Comparison of ENCODE assay signal across 34 cellular contexts in the genomic region with DNA sequence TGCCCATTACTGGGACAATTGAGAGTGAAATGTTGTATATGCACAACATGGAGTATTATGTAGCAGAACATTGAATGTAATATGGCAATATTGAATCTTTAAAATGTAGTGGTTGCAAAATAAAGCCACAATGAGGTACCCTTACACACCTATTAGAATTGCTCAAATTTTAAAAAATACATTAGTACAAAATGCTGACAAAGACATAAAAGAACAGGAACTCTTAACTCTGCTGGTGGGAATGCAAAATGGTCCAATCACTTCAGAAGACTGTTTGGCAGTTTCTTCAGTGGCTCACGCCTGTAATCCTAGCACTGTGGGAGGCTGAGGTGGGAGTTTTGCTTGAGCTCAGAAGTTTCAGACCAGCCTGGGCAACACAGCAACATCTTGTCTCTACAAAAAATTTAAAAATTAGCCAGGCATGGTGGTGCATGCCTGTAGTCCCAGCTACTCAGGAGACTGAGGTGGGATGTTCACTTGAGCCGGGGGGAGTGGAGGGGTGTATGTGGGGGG.
"Had no signal": no experiment of that assay in that cellular context is flagged by ENCODE, and none has a peak within 500 bp of the region (broad histone marks: within the 10 kb centered on the region; RNA-seq: fewer than 3 reads in every experiment).

No MANE protein-coding gene starts in this region.

- FAIRE-seq: endothelial cell of umbilical vein, keratinocyte, TTC549, urothelium cell line had no signal

- H3K36me3 ChIP-seq: ascending aorta, cardiac muscle cell, neutrophil, WERI-Rb-1 had no signal

- H3K9me3 Mint-ChIP-seq: activated CD4-positive, alpha-beta memory T cell treated with anti-CD3 and anti-CD28 coated beads, Interleukin-2, amount 10 ng/mL, durations not matched to agents 7 days and 5 days; activated CD4-positive, alpha-beta T cell treated with anti-CD3 and anti-CD28 coated beads, Interleukin-2, amount 10 ng/mL, durations not matched to agents 7 days and 5 days; activated naive CD4-positive, alpha-beta T cell treated with anti-CD3 and anti-CD28 coated beads, Interleukin-2, amount 10 ng/mL, durations not matched to agents 7 days and 5 days; activated naive CD8-positive, alpha-beta T cell treated with anti-CD3 and anti-CD28 coated beads, Interleukin-2, amount 10 ng/mL, durations not matched to agents 7 days and 5 days; activated T-cell treated with anti-CD3 and anti-CD28 coated beads, Interleukin-2, amount 50 U/mL, for 24 hours; brain; effector memory CD8-positive, alpha-beta T cell; nephron had no signal

- H3K4me3 Mint-ChIP-seq: activated CD4-positive, alpha-beta memory T cell treated with anti-CD3 and anti-CD28 coated beads, Interleukin-2, amount 10 ng/mL, durations not matched to agents 7 days and 5 days; activated CD4-positive, alpha-beta T cell treated with anti-CD3 and anti-CD28 coated beads, Interleukin-2, amount 10 ng/mL, durations not matched to agents 7 days and 5 days; activated naive CD4-positive, alpha-beta T cell treated with anti-CD3 and anti-CD28 coated beads, Interleukin-2, amount 10 ng/mL, durations not matched to agents 7 days and 5 days; activated naive CD8-positive, alpha-beta T cell treated with anti-CD3 and anti-CD28 coated beads, Interleukin-2, amount 10 ng/mL, durations not matched to agents 7 days and 5 days; activated T-cell treated with anti-CD3 and anti-CD28 coated beads, Interleukin-2, amount 50 U/mL, for 24 hours; brain; effector memory CD8-positive, alpha-beta T cell; nephron had no signal

- H3K27ac ChIP-seq: ascending aorta, cardiac muscle cell, coronary artery, dorsolateral prefrontal cortex, neutrophil, skin epidermis, testis, WERI-Rb-1 had no signal

- H3K27ac Mint-ChIP-seq: activated CD4-positive, alpha-beta memory T cell treated with anti-CD3 and anti-CD28 coated beads, Interleukin-2, amount 10 ng/mL, durations not matched to agents 7 days and 5 days; activated CD4-positive, alpha-beta T cell treated with anti-CD3 and anti-CD28 coated beads, Interleukin-2, amount 10 ng/mL, durations not matched to agents 7 days and 5 days; activated naive CD4-positive, alpha-beta T cell treated with anti-CD3 and anti-CD28 coated beads, Interleukin-2, amount 10 ng/mL, durations not matched to agents 7 days and 5 days; activated naive CD8-positive, alpha-beta T cell treated with anti-CD3 and anti-CD28 coated beads, Interleukin-2, amount 10 ng/mL, durations not matched to agents 7 days and 5 days; activated T-cell treated with anti-CD3 and anti-CD28 coated beads, Interleukin-2, amount 50 U/mL, for 24 hours; brain; effector memory CD8-positive, alpha-beta T cell had no signal

- H3K27me3 Mint-ChIP-seq: activated CD4-positive, alpha-beta T cell treated with anti-CD3 and anti-CD28 coated beads, Interleukin-2, amount 10 ng/mL, durations not matched to agents 7 days and 5 days; brain had no signal

- ATAC-seq: effector memory CD8-positive, alpha-beta T cell; left cardiac atrium; sciatic nerve; stimulated activated naive CD8-positive, alpha-beta T cell treated with anti-CD3 and anti-CD28 coated beads, Interleukin-15, Interleukin-2, amounts not matched to agents 100 U/mL and 50 U/mL, for 24 hours had no signal

- H3K4me1 Mint-ChIP-seq: nephron had no signal

- DNase-seq: activated CD4-positive, alpha-beta memory T cell treated with anti-CD3 and anti-CD28 coated beads, Interleukin-2, amount 10 ng/mL, durations not matched to agents 7 days and 5 days; activated CD4-positive, alpha-beta T cell treated with anti-CD3 and anti-CD28 coated beads for 1 hour; activated CD4-positive, alpha-beta T cell treated with anti-CD3 and anti-CD28 coated beads, Interleukin-2, amount 10 ng/mL, durations not matched to agents 7 days and 5 days; activated CD8-positive, alpha-beta memory T cell treated with anti-CD3 and anti-CD28 coated beads, Interleukin-2, amount 50 U/mL, for 48 hours; activated gamma-delta T cell; activated naive CD4-positive, alpha-beta T cell treated with anti-CD3 and anti-CD28 coated beads, Interleukin-2, amount 10 ng/mL, durations not matched to agents 7 days and 5 days; activated naive CD8-positive, alpha-beta T cell treated with anti-CD3 and anti-CD28 coated beads, Interleukin-2, amount 10 ng/mL, durations not matched to agents 7 days and 5 days; activated T-cell treated with anti-CD3 and anti-CD28 coated beads, Interleukin-2, amount 50 U/mL, for 24 hours; dorsolateral prefrontal cortex; effector memory CD8-positive, alpha-beta T cell; foreskin fibroblast; head of caudate nucleus; hippocampal formation; left cardiac atrium; mammary epithelial cell; stimulated activated CD4-positive, alpha-beta T cell treated with anti-CD3 and anti-CD28 coated beads, Interleukin-12 subunit alpha, Interleukin-12 subunit beta, amount 100 ng/mL, for 4 hours; stimulated activated CD4-positive, alpha-beta T cell treated with anti-CD3 and anti-CD28 coated beads, Interleukin-4, amount 100 ng/mL, for 1 hour; stimulated activated naive CD8-positive, alpha-beta T cell treated with anti-CD3 and anti-CD28 coated beads, Interleukin-15, Interleukin-2, amounts not matched to agents 100 U/mL and 50 U/mL, for 24 hours; T-helper 9 cell; testis; trophoblast cell; WERI-Rb-1 had no signal

- H3K36me3 Mint-ChIP-seq: activated naive CD4-positive, alpha-beta T cell treated with anti-CD3 and anti-CD28 coated beads, Interleukin-2, amount 10 ng/mL, durations not matched to agents 7 days and 5 days; activated naive CD8-positive, alpha-beta T cell treated with anti-CD3 and anti-CD28 coated beads, Interleukin-2, amount 10 ng/mL, durations not matched to agents 7 days and 5 days; brain had no signal

- H3K9me3 ChIP-seq: ascending aorta, neutrophil, testis had no signal

- H3K4me3 ChIP-seq: ascending aorta, cardiac muscle cell, coronary artery, dorsolateral prefrontal cortex, skin epidermis, testis had no signal

- H3K27me3 ChIP-seq: ascending aorta, cardiac muscle cell, dorsolateral prefrontal cortex, neutrophil, testis had no signal

- H3K4me1 ChIP-seq: ascending aorta, testis had no signal
